ENCODE assay signal across 11 cellular contexts in the genomic region with DNA sequence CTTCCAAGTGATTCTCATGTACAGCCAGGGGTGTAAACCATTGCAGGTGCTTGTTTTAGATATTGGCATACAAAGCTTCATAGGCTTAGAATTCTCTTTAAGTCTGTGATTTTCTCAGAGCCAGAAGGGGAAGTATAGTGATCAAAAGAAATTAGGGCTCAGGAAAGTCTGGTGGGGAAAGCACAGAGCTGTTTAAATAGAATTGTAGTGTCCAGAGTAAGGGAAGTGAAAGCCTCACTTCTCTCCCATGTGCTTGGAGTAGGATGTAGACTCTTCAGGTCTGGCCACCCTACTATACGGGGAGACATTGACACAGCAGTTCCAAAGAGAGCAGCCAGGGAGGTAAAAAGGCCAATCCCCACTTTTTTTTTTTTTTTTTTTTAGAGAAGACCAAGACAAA. TPM values are rescaled to one million over a fixed set of nuclear protein-coding genes. Genes with fewer than 3 reads are reported as not detected.
A peak's percentile ranks its signal among the peaks of the same experiment; 100 is the strongest.
DNase-seq lines count a peak whose midpoint lies in the region; FAIRE-seq lines count a peak whose summit lies in the region.
"Had no signal": no experiment of that assay in that cellular context is flagged by ENCODE, and none has a peak within 500 bp of the region (broad histone marks: within the 10 kb centered on the region; RNA-seq: fewer than 3 reads in every experiment).

No MANE protein-coding gene starts in this region.

- H3K4me1 Mint-ChIP-seq in activated naive CD8-positive, alpha-beta T cell treated with anti-CD3 and anti-CD28 coated beads for 36 hours = peaks cover 54% of the 10 kb centered on the region

- H3K36me3 Mint-ChIP-seq in activated naive CD8-positive, alpha-beta T cell treated with anti-CD3 and anti-CD28 coated beads for 36 hours = peaks cover 20% of the 10 kb centered on the region

- H3K27ac Mint-ChIP-seq in activated naive CD8-positive, alpha-beta T cell treated with anti-CD3 and anti-CD28 coated beads for 36 hours = peak overlapping the region; percentile 35

- DNase-seq in SIG-M5 treated with dmso at 0.1 percent for 504 hours (lab: John Stamatoyannopoulos, UW; ENCODE audit: unreplicated experiment) (peak; percentile 84), SIG-M5 (lab: John Stamatoyannopoulos, UW) (no peak), Kasumi-1 (lab: John Stamatoyannopoulos, UW) (peak; percentile 19 to 40), small intestine (peak; percentile 43), DMS53 treated with DMSO at 0.1 percent for 48 hours (lab: John Stamatoyannopoulos, UW; ENCODE audit: unreplicated experiment) (no peak), NCI-H82 (lab: John Stamatoyannopoulos, UW) (no peak)
- no peak for DNase-seq in activated naive CD8-positive, alpha-beta T cell treated with anti-CD3 and anti-CD28 coated beads for 36 hours
- DNase-seq in stimulated activated CD4-positive, alpha-beta T cell treated with anti-CD3 and anti-CD28 coated beads, Interleukin-4, amount 100 ng/mL, for 4 hours = no peak
- DNase-seq: brain microvascular endothelial cell, NCI-H1048 had no signal

- peak overlapping the region; percentile 60 for H3K4me3 Mint-ChIP-seq in activated naive CD8-positive, alpha-beta T cell treated with anti-CD3 and anti-CD28 coated beads for 36 hours

- no peaks in the 10 kb centered on the region for H3K9me3 Mint-ChIP-seq in activated naive CD8-positive, alpha-beta T cell treated with anti-CD3 and anti-CD28 coated beads for 36 hours

- peak overlapping the region in 1 of 2 donors; percentile 34 for H3K27ac ChIP-seq in small intestine (ENCODE audit: low read depth in 1 of 2, low read length in 1 of 2)
- H3K27ac ChIP-seq: brain microvascular endothelial cell had no signal

- 14 to 24% (median 22%) methylated on average over 1 of the region's 1 CpG for WGBS in small intestine, 3 donors

- no peaks in the 10 kb centered on the region for H3K27me3 ChIP-seq in small intestine (ENCODE audit: control insufficient read depth in 2 of 2, insufficient read depth in 2 of 2, low read length in 2 of 2)
- H3K27me3 ChIP-seq: brain microvascular endothelial cell had no signal

- peaks cover 0 to 3% of the 10 kb centered on the region in 2 donors for H3K4me1 ChIP-seq in small intestine (ENCODE audit: control insufficient read depth in 2 of 2, insufficient read depth in 1 of 2, low read depth in 1 of 2, low read length in 1 of 2)

- FAIRE-seq in small intestine (lab: Jason Lieb, UNC) = no peak
- FAIRE-seq: A204.1 had no signal

- H3K27me3 Mint-ChIP-seq in activated naive CD8-positive, alpha-beta T cell treated with anti-CD3 and anti-CD28 coated beads for 36 hours = no peaks in the 10 kb centered on the region

- H3K4me3 ChIP-seq in small intestine (ENCODE audit: low read depth in 1 of 2, low read length in 2 of 2) = peak overlapping the region in 1 of 2 donors; percentile 63

- H3K36me3 ChIP-seq in small intestine (ENCODE audit: control insufficient read depth in 2 of 2, insufficient read depth in 2 of 2, low read length in 2 of 2) = no peaks in the 10 kb centered on the region
- H3K36me3 ChIP-seq: brain microvascular endothelial cell had no signal

- no peaks in the 10 kb centered on the region for H3K9me3 ChIP-seq in small intestine (ENCODE audit: control insufficient read depth, low read depth)

RNA-seq across cellular contexts. Expression of a gene that starts 10.4 kb away (rescaled TPM):
- total RNA-seq in activated naive CD8-positive, alpha-beta T cell treated with anti-CD3 and anti-CD28 coated beads for 36 hours = 1 to 10 TPM; 4.1 to 4.3 TPM
- polyA plus RNA-seq in small intestine = 1 to 10 TPM; 6.5 to 9.8 (median 6.9) TPM

Comparison
In these comparisons a context has a peak if more than half of its experiments do, and no peak if none do; other contexts are left out.
1. DNase-seq: peak in SIG-M5 treated with dmso at 0.1 percent for 504 hours (single experiment), Kasumi-1 (2 of 2) and small intestine (single experiment); none in SIG-M5 (single experiment), activated naive CD8-positive, alpha-beta T cell treated with anti-CD3 and anti-CD28 coated beads for 36 hours (single experiment), stimulated activated CD4-positive, alpha-beta T cell treated with anti-CD3 and anti-CD28 coated beads, Interleukin-4, amount 100 ng/mL, for 4 hours (0 of 2), DMS53 treated with DMSO at 0.1 percent for 48 hours (single experiment) and NCI-H82 (single experiment).